17 cellular contexts compared by ENCODE assay signal in the genomic region with DNA sequence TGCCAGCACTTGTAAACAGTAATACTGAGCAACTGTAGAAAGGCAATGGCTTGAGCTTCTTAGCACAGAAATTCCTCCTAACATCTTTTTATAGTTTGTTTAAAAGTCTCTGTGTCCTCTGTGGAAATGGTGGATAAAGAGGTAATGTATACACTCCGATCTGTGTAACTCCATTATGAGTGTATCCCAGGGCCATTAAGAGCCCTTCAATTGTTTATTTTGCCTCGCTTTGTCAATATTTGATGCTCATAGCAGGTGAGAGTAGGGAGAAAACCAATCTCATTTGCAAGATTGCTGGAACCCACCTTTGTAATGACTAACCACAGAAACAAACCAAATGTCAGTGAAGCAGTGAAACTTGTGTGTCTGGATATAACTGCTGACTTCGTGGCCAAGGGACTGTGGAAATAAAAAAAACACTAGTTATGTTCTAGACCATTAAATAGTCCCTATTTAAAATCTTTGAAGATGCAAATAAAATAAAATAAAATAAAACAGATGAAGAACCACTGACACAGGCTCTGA.
DNase-seq lines count a peak whose midpoint lies in the region; ATAC-seq and TF ChIP-seq lines count a peak whose summit lies in the region.
"Had no signal": no experiment of that assay in that cellular context is flagged by ENCODE, and none has a peak within 500 bp of the region (broad histone marks: within the 10 kb centered on the region; RNA-seq: fewer than 3 reads in every experiment).

No MANE protein-coding gene starts in this region.

- no peak overlapping the region for H3K4me3 ChIP-seq in PC-3 (ENCODE audit: low read length)
- H3K4me3 ChIP-seq: A549 had no signal

- H3K4me3 Mint-ChIP-seq in HFFc6 (no peak overlapping the region), MCF 10A (ENCODE audit: unreplicated experiment) (no peak overlapping the region)
- H3K4me3 Mint-ChIP-seq: CD4-positive, CD25-positive, alpha-beta regulatory T cell; endodermal cell; WTC11 had no signal

- intact Hi-C loops in PC-3 (cut with micrococcal nuclease): no loop called here
- intact Hi-C loops in MCF 10A (cut with micrococcal nuclease): no loop called here

- ATAC-seq in HG03460 (IDR thresholded peaks at IDR 0.05; ENCODE audit: unreplicated experiment) (peak; percentile 67), PC-3 (peak; percentile 88)
- ATAC-seq: A549 had no signal

- CTCF ChIA-PET in PC-3 (lab: Charles Lee) (no interaction called here), MCF 10A (lab: Yijun Ruan, JAX) (interaction anchor here (0.7 kb wide), 1 partner anchor 443 kb away, joined by 5 read pairs; no protein-coding TSS in a partner anchor)

- H3K27ac Mint-ChIP-seq in HFFc6 (no peak overlapping the region), MCF 10A (ENCODE audit: low read depth, unreplicated experiment) (no peak overlapping the region)
- H3K27ac Mint-ChIP-seq: activated T-helper 2 cell treated with anti-CD3 and anti-CD28 coated beads, Interferon-gamma antibody, Interleukin-2, Interleukin-4, amounts not matched to agents 10 μg/mL and 5 μg/mL and 100 μg/mL, durations not matched to agents 14 hours and 24 hours and 36 hours; CD4-positive, CD25-positive, alpha-beta regulatory T cell; WTC11 had no signal

- BruUV-seq in PC-3 (replicated peaks; lab: Mats Ljungman, UMichigan) (no TSS peak), MCF 10A (replicated peaks; lab: Mats Ljungman, UMichigan) (no TSS peak)

- H3K27me3 Mint-ChIP-seq in HFFc6 (ENCODE audit: insufficient read depth) (no peaks in the 10 kb centered on the region), MCF 10A (ENCODE audit: insufficient read depth, unreplicated experiment) (no peaks in the 10 kb centered on the region)
- H3K27me3 Mint-ChIP-seq: CD4-positive, CD25-positive, alpha-beta regulatory T cell had no signal

- POLR2A ChIA-PET in PC-3 (lab: Charles Lee; ENCODE audit: unreplicated experiment): no interaction called here
- POLR2A ChIA-PET in MCF 10A (lab: Yijun Ruan, JAX): no interaction called here

- H2AFZ ChIP-seq in PC-3 (ENCODE audit: low read length): no peak overlapping the region

- H3K9me3 Mint-ChIP-seq in HFFc6 (no peaks in the 10 kb centered on the region), MCF 10A (ENCODE audit: unreplicated experiment) (no peaks in the 10 kb centered on the region)
- H3K9me3 Mint-ChIP-seq: activated T-helper 2 cell treated with anti-CD3 and anti-CD28 coated beads, Interferon-gamma antibody, Interleukin-2, Interleukin-4, amounts not matched to agents 10 μg/mL and 5 μg/mL and 100 μg/mL, durations not matched to agents 14 hours and 24 hours and 36 hours; endodermal cell; WTC11 had no signal

- TF ChIP-seq CTCF in PC-3 (conservative IDR thresholded peaks at IDR 0.05; ENCODE audit: low read depth, low read length) (no peak), HFFc6 (IDR thresholded peaks at IDR 0.05) (no peak), MCF 10A (IDR thresholded peaks at IDR 0.05; ENCODE audit: unreplicated experiment) (no peak)

- no peaks in the 10 kb centered on the region for H3K9me3 ChIP-seq in PC-3 (ENCODE audit: low read length)
- H3K9me3 ChIP-seq: A549 had no signal

- no peaks in the 10 kb centered on the region for H3K4me1 ChIP-seq in PC-3 (ENCODE audit: insufficient read depth, low read length)
- H3K4me1 ChIP-seq: A549 had no signal

- DNase-seq in COR-L47 (lab: John Stamatoyannopoulos, UW): peak; percentile 73
- DNase-seq in NCI-H1930 (lab: John Stamatoyannopoulos, UW): peak; percentile 72 to 84
- peak; percentile 50 for DNase-seq in PC-3
- DNase-seq in dermis blood vessel endothelial cell: no peak
- no peak for DNase-seq in HFFc6
- DNase-seq in pons (ENCODE audit: low spot score): no peak
- DNase-seq in MCF 10A (ENCODE audit: unreplicated experiment): no peak
- DNase-seq: amniotic stem cell; CD4-positive, CD25-positive, alpha-beta regulatory T cell; endodermal cell; hippocampal formation; small intestine; T-helper 1 cell had no signal

- H3K27me3 ChIP-seq in PC-3 (ENCODE audit: low read length): no peaks in the 10 kb centered on the region

- no peaks in the 10 kb centered on the region for H3K36me3 ChIP-seq in PC-3 (ENCODE audit: low read depth, low read length)

- H3K36me3 Mint-ChIP-seq in HFFc6 (ENCODE audit: low read depth) (no peaks in the 10 kb centered on the region), MCF 10A (ENCODE audit: insufficient read depth, unreplicated experiment) (no peaks in the 10 kb centered on the region)
- H3K36me3 Mint-ChIP-seq: CD4-positive, CD25-positive, alpha-beta regulatory T cell had no signal

- no peak overlapping the region for H3K4me2 ChIP-seq in PC-3 (ENCODE audit: low read length)
- H3K4me2 ChIP-seq: A549 had no signal

- no peaks in the 10 kb centered on the region for H3F3A ChIP-seq in PC-3 (ENCODE audit: low read length, unreplicated experiment)

- no peak overlapping the region for H3K9ac ChIP-seq in PC-3 (ENCODE audit: low read length)

- no peaks in the 10 kb centered on the region for H3K79me2 ChIP-seq in PC-3 (ENCODE audit: low read length)

- no peaks in the 10 kb centered on the region for H3K9me2 ChIP-seq in PC-3 (replicated peaks; ENCODE audit: low read length)

- no peaks in the 10 kb centered on the region for H4K20me1 ChIP-seq in PC-3 (ENCODE audit: low read length)

- no peak overlapping the region; the same call in 1 of the 2 replicates for H3K27ac ChIP-seq in PC-3 (ENCODE audit: low read length)
- H3K27ac ChIP-seq: A549 had no signal

- peaks cover 10% of the 10 kb centered on the region for H3K4me1 Mint-ChIP-seq in HFFc6 (ENCODE audit: low read depth)
- H3K4me1 Mint-ChIP-seq in MCF 10A (ENCODE audit: insufficient read depth, unreplicated experiment): no peaks in the 10 kb centered on the region
- H3K4me1 Mint-ChIP-seq: CD4-positive, CD25-positive, alpha-beta regulatory T cell had no signal

Comparison
In these comparisons a context has a peak if more than half of its experiments do, and no peak if none do; other contexts are left out.
1. DNase-seq: peak in COR-L47 (single experiment), NCI-H1930 (2 of 2) and PC-3 (single experiment); none in dermis blood vessel endothelial cell (single experiment), HFFc6 (single experiment), pons (single experiment) and MCF 10A (single experiment).